8 cellular contexts compared by ENCODE assay signal in genomic region chr17:44323359-44324091, GRCh38. TPM values are rescaled to one million over a fixed set of nuclear protein-coding genes. Genes with fewer than 3 reads are reported as not detected.
DNase-seq lines count a peak whose midpoint lies in the region; ATAC-seq and TF ChIP-seq lines count a peak whose summit lies in the region.

No MANE protein-coding gene starts in this region.

- in situ Hi-C loops in gastrocnemius medialis (cut with MboI; ENCODE audit: low sequenced_read_pairs in 4 of 4): loop anchor here in 2 of 4 donors (5.0 to 10.0 kb wide), 2 partner anchors 101 to 179 kb away; partner anchors contain the start of gene HROB (in 1 of the 2)

- H3K27me3 ChIP-seq in gastroesophageal sphincter (no peaks in the 10 kb centered on the region), gastrocnemius medialis (no peaks in the 10 kb centered on the region)

- H3K4me3 ChIP-seq in GM12865 (ENCODE audit: low read depth, low read length): peak overlapping the region; percentile 86
- H3K4me3 ChIP-seq in gastroesophageal sphincter: peak overlapping the region; percentile 67 to 77
- peak overlapping the region; percentile 87 to 98 (median 94) for H3K4me3 ChIP-seq in gastrocnemius medialis

- intact Hi-C loops in gastrocnemius medialis (cut with DNase I; ENCODE audit: low total_unique reads): loop anchor here (2.0 kb wide), 2 partner anchors 21 to 181 kb away; partner anchors contain the start of gene GRN

- H3K4me1 ChIP-seq in gastroesophageal sphincter: peaks cover 0 to 46% (median 11%) of the 10 kb centered on the region in 3 donors
- peaks cover 16 to 22% of the 10 kb centered on the region in 2 donors for H3K4me1 ChIP-seq in gastrocnemius medialis

- no peak for TF ChIP-seq EP300 in gastroesophageal sphincter (IDR thresholded peaks at IDR 0.05)

- ATAC-seq in gastroesophageal sphincter: no peak
- ATAC-seq in gastrocnemius medialis: no peak
- no peak for ATAC-seq in GM21619 (IDR thresholded peaks at IDR 0.05; ENCODE audit: unreplicated experiment)
- ATAC-seq in HG03432 (IDR thresholded peaks at IDR 0.05; ENCODE audit: unreplicated experiment): no peak
- no peak for ATAC-seq in GM19467 (IDR thresholded peaks at IDR 0.05; ENCODE audit: unreplicated experiment)
- ATAC-seq in GM21737 (IDR thresholded peaks at IDR 0.05; ENCODE audit: unreplicated experiment): no peak

- no peaks in the 10 kb centered on the region for H3K9me3 ChIP-seq in gastroesophageal sphincter
- no peaks in the 10 kb centered on the region for H3K9me3 ChIP-seq in gastrocnemius medialis

- no peak for TF ChIP-seq POLR2A in gastroesophageal sphincter (IDR thresholded peaks at IDR 0.05)
- no peak for TF ChIP-seq POLR2A in gastrocnemius medialis (IDR thresholded peaks at IDR 0.05)

- WGBS in gastroesophageal sphincter (ENCODE audit: low coverage in 1 of 2), 2 donors: 50 to 76% methylated on average over 8 to 9 of the region's 27 CpGs

- H3K27ac ChIP-seq in VCaP: peak overlapping the region; percentile 91
- peak overlapping the region in 1 of 4 donors; percentile 95 for H3K27ac ChIP-seq in gastroesophageal sphincter
- peak overlapping the region; percentile 86 to 99 (median 94) for H3K27ac ChIP-seq in gastrocnemius medialis

- H3K36me3 ChIP-seq in gastroesophageal sphincter: peaks cover 0 to 40% of the 10 kb centered on the region in 2 donors
- peaks cover 0 to 38% of the 10 kb centered on the region in 2 donors for H3K36me3 ChIP-seq in gastrocnemius medialis

- TF ChIP-seq CTCF in GM12865 (IDR thresholded peaks at IDR 0.05; ENCODE audit: insufficient read depth, low read depth, low read length, missing control alignments) (no peak), VCaP (conservative IDR thresholded peaks at IDR 0.05) (no peak), gastroesophageal sphincter (IDR thresholded peaks at IDR 0.05) (no peak), gastrocnemius medialis (IDR thresholded peaks at IDR 0.05 in 4 of 5, conservative IDR thresholded peaks at IDR 0.05 in 1 of 5) (no peak)

- DNase-seq in GM12865 (ENCODE audit: low read depth) (no peak), gastrocnemius medialis (peak in 1 of 2 donors; percentile 12)

RNA-seq across cellular contexts. Expression of gene SLC25A39, which starts 1.1 kb away (rescaled TPM):
- total RNA-seq in gastroesophageal sphincter (10 to 100 TPM; 36.2 to 61.8 (median 49.2) TPM), gastrocnemius medialis (10 to 100 TPM; 36.7 to 44.2 (median 38.4) TPM)

RNA-seq across cellular contexts. Expression of gene RUNDC3A, which starts 15.1 kb away (rescaled TPM):
- 1 to 10 TPM in 1 of 4 donors, under 1 TPM in 2, not detected in 1; 0.54 to 1.5 (median 0.69) TPM for total RNA-seq in gastroesophageal sphincter
- not detected for total RNA-seq in gastrocnemius medialis

RNA-seq across cellular contexts. Expression of gene GRN, which starts 21.6 kb away (rescaled TPM):
- total RNA-seq in gastroesophageal sphincter (100 to 1,000 TPM; 108 to 237 (median 182) TPM), gastrocnemius medialis (100 to 1,000 TPM in 2 of 4 donors, 10 to 100 TPM in 2; 64.2 to 111 (median 87.1) TPM)

RNA-seq across cellular contexts. Expression of gene FAM171A2, which starts 40.1 kb away (rescaled TPM):
- 1 to 10 TPM in 2 of 4 donors, under 1 TPM in 1, not detected in 1; 0.50 to 3.0 (median 2.3) TPM for total RNA-seq in gastroesophageal sphincter
- under 1 TPM in 3 of 4 donors, not detected in 1; 0.10 to 0.47 (median 0.23) TPM for total RNA-seq in gastrocnemius medialis

RNA-seq across cellular contexts. Expression of gene SLC4A1, which starts 55.6 kb away (rescaled TPM):
- total RNA-seq in gastroesophageal sphincter: under 1 TPM in 3 of 4 donors, not detected in 1; 0.08 to 0.54 (median 0.45) TPM
- under 1 TPM in 2 of 4 donors, not detected in 2; 0.11 to 0.20 TPM for total RNA-seq in gastrocnemius medialis
